ENCODE assay signal across 7 cellular contexts in the genomic region with DNA sequence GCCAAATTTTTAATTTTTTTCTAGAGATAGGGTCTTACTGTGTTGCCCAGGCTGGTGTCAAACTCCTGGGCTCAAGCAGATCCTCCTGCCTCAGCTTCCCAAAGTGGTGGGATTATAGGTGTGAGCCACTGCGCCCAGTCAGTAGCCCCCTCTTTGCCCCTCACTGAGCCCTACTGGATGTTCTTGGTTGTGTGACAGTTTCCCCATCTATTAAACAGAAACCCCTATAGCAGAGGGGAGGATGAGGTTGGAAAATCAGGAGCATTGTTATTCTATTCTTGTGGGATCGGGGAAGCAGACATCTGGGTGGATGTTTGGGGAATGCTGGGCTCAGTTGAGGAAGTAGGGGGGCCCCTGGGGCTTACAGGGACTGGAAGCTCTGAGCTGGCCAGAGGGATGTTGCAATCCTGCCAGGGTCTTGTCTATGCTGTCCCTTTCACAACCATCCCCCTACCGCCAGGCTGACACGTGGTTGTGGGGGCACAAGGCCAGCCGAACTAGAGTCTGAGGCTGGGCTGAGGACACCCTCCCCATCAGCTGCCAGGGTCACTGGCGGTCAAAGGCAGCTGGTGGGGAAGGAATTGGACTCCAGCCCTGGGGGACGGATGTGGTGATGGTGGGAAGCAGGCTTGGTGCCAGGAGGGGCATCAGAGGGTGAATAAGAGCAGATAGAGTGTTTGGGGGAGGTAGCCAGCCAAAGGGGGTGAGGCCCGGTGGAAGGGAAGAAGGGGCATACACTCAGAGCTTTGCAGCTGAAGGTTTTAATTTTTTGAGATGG. TPM values are rescaled to one million over a fixed set of nuclear protein-coding genes. Genes with fewer than 3 reads are reported as not detected.
A peak's percentile ranks its signal among the peaks of the same experiment; 100 is the strongest.
DNase-seq lines count a peak whose midpoint lies in the region; ATAC-seq, FAIRE-seq and TF ChIP-seq lines count a peak whose summit lies in the region.
"Had no signal": no experiment of that assay in that cellular context is flagged by ENCODE, and none has a peak within 500 bp of the region (broad histone marks: within the 10 kb centered on the region; RNA-seq: fewer than 3 reads in every experiment).

No MANE protein-coding gene starts in this region.

- no peak overlapping the region for H3K4me3 ChIP-seq in skin epidermis

- TF ChIP-seq CTCF in GM13976 (IDR thresholded peaks at IDR 0.05; ENCODE audit: borderline replicate concordance, control extremely low read depth, extremely low read depth, insufficient read depth, missing control alignments), result no peak

- DNase-seq in NOMO-1 (lab: John Stamatoyannopoulos, UW; ENCODE audit: unreplicated experiment in 2 of 2) (peak; percentile 34 to 57), head of caudate nucleus (peak; percentile 77 to 97 (median 90)), GM13976 (ENCODE audit: low spot score) (no peak), GM12891 (ENCODE audit: insufficient read length, low spot score) (no peak)

- no peak for ATAC-seq in GM21576 (IDR thresholded peaks at IDR 0.05; ENCODE audit: unreplicated experiment)

- TF ChIP-seq POLR2A in GM12891 (IDR thresholded peaks at IDR 0.05; ENCODE audit: low read depth, low read length), result no peak

- intact Hi-C loops in head of caudate nucleus (cut with DNase I), result no loop called here

- no peak for FAIRE-seq in GM12891 (lab: Jason Lieb, UNC)
- FAIRE-seq: endometrium had no signal

- in situ Hi-C loops in GM13976 (cut with MboI; ENCODE audit: low sequenced_read_pairs, unreplicated experiment), result no loop called here

- H3K27ac ChIP-seq in skin epidermis, result peak overlapping the region in 15 of 21 experiments; percentile 7 to 73 (median 50)

TF ChIP-seq in GM12891, 5 proteins besides CTCF, POLR2A, EP300 and RAD21:
- TF ChIP-seq PAX5 (IDR thresholded peaks at IDR 0.05; ENCODE audit: insufficient read depth, low read length, severe bottlenecking) (no peak), TAF1 (IDR thresholded peaks at IDR 0.05; ENCODE audit: low read depth, low read length) (no peak), SPI1 (IDR thresholded peaks at IDR 0.05; ENCODE audit: low read depth, low read length) (no peak), POLR2AphosphoS5 (IDR thresholded peaks at IDR 0.05; ENCODE audit: low read depth, low read length) (no peak), POU2F2 (IDR thresholded peaks at IDR 0.05; ENCODE audit: low read depth, low read length) (no peak)
TF ChIP-seq in GM12891: peak in this region for 0.

RNA-seq across cellular contexts. Expression of a gene that starts 10.9 kb away (rescaled TPM):
- 9.0 TPM for polyA plus RNA-seq in GM12891 (2012; ENCODE audit: low read depth, missing spikeins)

RNA-seq across cellular contexts. Expression of a gene that starts 16.7 kb away (rescaled TPM):
- 0.28 TPM for polyA plus RNA-seq in GM12891 (2012; ENCODE audit: low read depth, missing spikeins)

RNA-seq across cellular contexts. Expression of a gene that starts 19.7 kb away (rescaled TPM):
- polyA plus RNA-seq in GM12891 (2012; ENCODE audit: low read depth, missing spikeins), result 0.64 TPM

RNA-seq across cellular contexts. Expression of a gene that starts 20.5 kb away (rescaled TPM):
- not detected for polyA plus RNA-seq in GM12891 (2012; ENCODE audit: low read depth, missing spikeins)

RNA-seq across cellular contexts. Expression of a gene that starts 29.9 kb away (rescaled TPM):
- polyA plus RNA-seq in GM12891 (2012; ENCODE audit: low read depth, missing spikeins), result 34.0 TPM

Comparison
In these comparisons a context has a peak if more than half of its experiments do, and no peak if none do; other contexts are left out.
1. DNase-seq: peak in NOMO-1 (2 of 2) and head of caudate nucleus (42 of 42); none in GM13976 (single experiment) and GM12891 (single experiment).